ENCODE assay signal across 13 cellular contexts in genomic region chr11:123470862-123471261, GRCh38. TPM values are rescaled to one million over a fixed set of nuclear protein-coding genes. Genes with fewer than 3 reads are reported as not detected.
DNase-seq lines count a peak whose midpoint lies in the region; ATAC-seq and TF ChIP-seq lines count a peak whose summit lies in the region.
"Had no signal": no experiment of that assay in that cellular context is flagged by ENCODE, and none has a peak within 500 bp of the region (broad histone marks: within the 10 kb centered on the region; RNA-seq: fewer than 3 reads in every experiment).

No MANE protein-coding gene starts in this region.

- no peak for TF ChIP-seq EP300 in sigmoid colon (IDR thresholded peaks at IDR 0.05)

- peaks cover 22% of the 10 kb centered on the region for H3K4me1 ChIP-seq in ACC112 (ENCODE audit: control insufficient read depth, insufficient read depth, low read length, unreplicated experiment)
- peaks cover 13% of the 10 kb centered on the region for H3K4me1 ChIP-seq in IMR-90 (ENCODE audit: control insufficient read depth, insufficient read depth, low read length)
- H3K4me1 ChIP-seq in adrenal gland (replicated peaks in 1 of 2), result peaks cover 50 to 73% of the 10 kb centered on the region in 2 donors
- H3K4me1 ChIP-seq in sigmoid colon, result no peaks in the 10 kb centered on the region

- H3K79me2 ChIP-seq in ACC112 (ENCODE audit: control insufficient read depth, insufficient read depth, low read length, unreplicated experiment), result no peaks in the 10 kb centered on the region

- no peak overlapping the region for H4K8ac ChIP-seq in IMR-90 (ENCODE audit: low read depth in 2 of 2, low read length in 2 of 2)

- in situ Hi-C loops in IMR-90 (cut with MboI; ENCODE audit: low sequenced_read_pairs), result loop anchor here (10.0 kb wide), 1 partner anchor 366 kb away; no protein-coding TSS in a partner anchor

- no peak overlapping the region for H2BK5ac ChIP-seq in IMR-90 (ENCODE audit: low read depth, low read length, poor library complexity, severe bottlenecking)

- peaks cover 29 to 44% of the 10 kb centered on the region in 2 experiments for H3K79me1 ChIP-seq in IMR-90 (ENCODE audit: low read depth in 1 of 2, low read length in 2 of 2)

- peaks cover 12% of the 10 kb centered on the region for H3K9me1 ChIP-seq in IMR-90 (ENCODE audit: insufficient read depth, low read length)

- no peak overlapping the region for H3K56ac ChIP-seq in IMR-90 (ENCODE audit: extremely low read depth, insufficient read depth, low read length)

- H3K27ac ChIP-seq in ACC112 (ENCODE audit: low read depth, low read length) (no peak overlapping the region), IMR-90 (ENCODE audit: insufficient read depth, low read length) (no peak overlapping the region), adrenal gland (peak overlapping the region; percentile 53 to 86 (median 77)), sigmoid colon (no peak overlapping the region)

- H3K27me3 ChIP-seq in ACC112 (ENCODE audit: insufficient read depth, low read length) (no peaks in the 10 kb centered on the region), IMR-90 (ENCODE audit: control insufficient read depth, insufficient read depth, low read length) (no peaks in the 10 kb centered on the region), adrenal gland (no peaks in the 10 kb centered on the region), sigmoid colon (no peaks in the 10 kb centered on the region)

- WGBS in IMR-90 (ENCODE audit: extremely low coverage in 2 of 2, insufficient read length in 1 of 2), 2 experiments, result no CpG with 5 or more reads among the region's 4 CpGs
- WGBS in adrenal gland, 4 donors, result 40 to 70% (median 61%) methylated on average over 4 of the region's 4 CpGs
- 91 to 92% methylated on average over 4 of the region's 4 CpGs for WGBS in sigmoid colon, 2 donors

- ATAC-seq in IMR-90 (ENCODE audit: low read depth) (no peak), HG02938 (IDR thresholded peaks at IDR 0.05; ENCODE audit: unreplicated experiment) (no peak), HG02623 (IDR thresholded peaks at IDR 0.05; ENCODE audit: unreplicated experiment) (no peak)
- ATAC-seq: CD8-positive, alpha-beta T cell had no signal

- no peak overlapping the region for H2AK5ac ChIP-seq in IMR-90 (ENCODE audit: low read depth, low read length)

- TF ChIP-seq CTCF in IMR-90 (conservative IDR thresholded peaks at IDR 0.05; ENCODE audit: low read depth, low read length) (no peak), adrenal gland (IDR thresholded peaks at IDR 0.05) (no peak), sigmoid colon (IDR thresholded peaks at IDR 0.05) (no peak)

- H3K36me3 ChIP-seq in ACC112 (ENCODE audit: insufficient read depth, low read length), result no peaks in the 10 kb centered on the region
- H3K36me3 ChIP-seq in IMR-90 (ENCODE audit: control insufficient read depth, insufficient read depth, low read length), result no peaks in the 10 kb centered on the region
- H3K36me3 ChIP-seq in adrenal gland (replicated peaks in 1 of 2), result no peaks in the 10 kb centered on the region
- no peaks in the 10 kb centered on the region for H3K36me3 ChIP-seq in sigmoid colon

- dilution Hi-C loops in IMR-90 (cut with HindIII; ENCODE audit: low sequenced_read_pairs, unreplicated experiment), result no loop called here

- no TSS peak for BruUV-seq in IMR-90 (replicated peaks; lab: Mats Ljungman, UMichigan)

- H3K9me3 ChIP-seq in IMR-90 (ENCODE audit: control insufficient read depth, insufficient read depth, low read length), result no peaks in the 10 kb centered on the region
- no peaks in the 10 kb centered on the region for H3K9me3 ChIP-seq in adrenal gland (replicated peaks in 1 of 3)
- no peaks in the 10 kb centered on the region for H3K9me3 ChIP-seq in sigmoid colon

- H3K4ac ChIP-seq in IMR-90 (ENCODE audit: low read depth, low read length), result no peak overlapping the region

- no peak overlapping the region for H2AK9ac ChIP-seq in IMR-90 (replicated peaks; ENCODE audit: low read depth, low read length, poor library complexity)

- CTCF ChIA-PET in IMR-90 (lab: Yijun Ruan, JAX), result no interaction called here

- H4K91ac ChIP-seq in IMR-90 (ENCODE audit: insufficient read depth, low read depth, low read length), result no peak overlapping the region

- no peaks in the 10 kb centered on the region for H4K20me1 ChIP-seq in IMR-90 (ENCODE audit: insufficient read depth, low read length)

- peak overlapping the region; percentile 21 for H2AFZ ChIP-seq in ACC112 (ENCODE audit: low read length, unreplicated experiment)
- H2AFZ ChIP-seq in IMR-90 (replicated peaks; ENCODE audit: low read length, poor library complexity), result no peak overlapping the region

- no peak overlapping the region for H4K5ac ChIP-seq in IMR-90 (ENCODE audit: low read depth, low read length)

- no peak overlapping the region for H2BK120ac ChIP-seq in IMR-90 (ENCODE audit: low read depth, low read length)

- H2BK20ac ChIP-seq in IMR-90 (ENCODE audit: low read depth, low read length), result no peak overlapping the region

- DNase-seq in IMR-90 (no peak), adrenal gland (no peak), sigmoid colon (peak; percentile 1)
- no peak for DNase-seq in stimulated activated CD4-positive, alpha-beta T cell treated with anti-CD3 and anti-CD28 coated beads, Interleukin-1b, Interleukin-23, amount 100 ng/mL, for 48 hours
- DNase-seq: CD8-positive, alpha-beta T cell; COR-L47; DND-41; GF-D8; GOT3; H9 had no signal

- H3K23ac ChIP-seq in IMR-90 (ENCODE audit: low read depth, low read length), result no peak overlapping the region

- TF ChIP-seq POLR2A in IMR-90 (IDR thresholded peaks at IDR 0.05; ENCODE audit: low read depth, low read length) (no peak), adrenal gland (IDR thresholded peaks at IDR 0.05) (no peak), sigmoid colon (IDR thresholded peaks at IDR 0.05) (no peak)

- H3K9ac ChIP-seq in IMR-90 (ENCODE audit: low read depth, low read length), result no peak overlapping the region

- POLR2A ChIA-PET in IMR-90 (lab: Charles Lee; ENCODE audit: unreplicated experiment), result no interaction called here

- H2BK15ac ChIP-seq in IMR-90 (ENCODE audit: low read depth, low read length), result no peak overlapping the region

- H3K18ac ChIP-seq in IMR-90 (ENCODE audit: low read depth, low read length), result no peak overlapping the region

- no peak for TF ChIP-seq RAD21 in IMR-90 (IDR thresholded peaks at IDR 0.05; ENCODE audit: low read length)

- H3K4me3 ChIP-seq in ACC112 (ENCODE audit: low read depth, low read length) (no peak overlapping the region), IMR-90 (ENCODE audit: insufficient read depth, low read depth, low read length) (no peak overlapping the region), adrenal gland (no peak overlapping the region), sigmoid colon (no peak overlapping the region)

- H3K14ac ChIP-seq in IMR-90 (replicated peaks; ENCODE audit: low read depth, low read length), result no peak overlapping the region

- intact Hi-C loops in IMR-90 (cut with micrococcal nuclease) (loop anchor here (10.0 kb wide), 1 partner anchor 446 kb away; no protein-coding TSS in a partner anchor), adrenal gland (cut with DNase I) (no loop called here), sigmoid colon (cut with DNase I) (loop anchor here (10.0 kb wide), 2 partner anchors 66 to 366 kb away; no protein-coding TSS in a partner anchor)

- peak overlapping the region; percentile 20; the same call in 1 of the 2 replicates for H3K4me2 ChIP-seq in IMR-90 (ENCODE audit: low read depth, low read length)

TF ChIP-seq in IMR-90, 13 proteins besides CTCF, POLR2A, EP300 and RAD21:
- no peak for TF ChIP-seq MXI1 (IDR thresholded peaks at IDR 0.05; ENCODE audit: borderline replicate concordance, low read depth, low read length)
- no peak for TF ChIP-seq USF2 (IDR thresholded peaks at IDR 0.05; ENCODE audit: low read depth, low read length)
- TF ChIP-seq RFX5 (IDR thresholded peaks at IDR 0.05; ENCODE audit: low read depth, low read length), result no peak
- no peak for TF ChIP-seq CEBPB (IDR thresholded peaks at IDR 0.05; ENCODE audit: low read depth, low read length)
- TF ChIP-seq MAZ (IDR thresholded peaks at IDR 0.05; ENCODE audit: borderline replicate concordance, low read depth, low read length), result no peak
- TF ChIP-seq NFE2L2 (IDR thresholded peaks at IDR 0.05; ENCODE audit: low read depth, low read length), result no peak
- no peak for TF ChIP-seq CHD1 (IDR thresholded peaks at IDR 0.05; ENCODE audit: low read depth, low read length)
- no peak for TF ChIP-seq RCOR1 (IDR thresholded peaks at IDR 0.05; ENCODE audit: insufficient replicate concordance, low read length)
- TF ChIP-seq FOS (IDR thresholded peaks at IDR 0.05; ENCODE audit: low read depth, low read length), result no peak

RNA-seq across cellular contexts. Expression of gene GRAMD1B, which starts 40.8 kb away (rescaled TPM):
- 6.1 and 7.2 TPM in 2 replicates for total RNA-seq in IMR-90 (2012; rRNA removed)
- 7.1 and 9.2 TPM in 2 replicates for polyA plus RNA-seq in IMR-90 (2012; rRNA removed)
- 3.9 and 6.4 TPM in 2 replicates for polyA plus RNA-seq in IMR-90 (2012; cell fraction: cytosol; rRNA removed)
- 26.9 and 28.8 TPM in 2 replicates for polyA plus RNA-seq in IMR-90 (2012; cell fraction: nucleus; rRNA removed; ENCODE audit: low replicate concordance)
- 1,000 to 10,000 TPM in 1 of 8 donors, 100 to 1,000 TPM in 7; 178 to 1,898 (median 285) TPM for total RNA-seq in adrenal gland
- 100 to 1,000 TPM; 101 to 721 (median 114) TPM for polyA plus RNA-seq in adrenal gland
- 1 to 10 TPM; 2.3 to 5.0 (median 3.8) TPM for total RNA-seq in sigmoid colon
- polyA plus RNA-seq in sigmoid colon, result 1 to 10 TPM; 1.8 to 4.9 (median 3.5) TPM

Comparison
In these comparisons a context has a peak if more than half of its experiments do, and no peak if none do; other contexts are left out.
1. H3K27ac ChIP-seq: peak in adrenal gland (5 of 5); none in ACC112 (single experiment), IMR-90 (single experiment) and sigmoid colon (0 of 4).
2. RNA of gene GRAMD1B, which starts 40.8 kb away (total RNA-seq): 178 to 1,898 TPM in adrenal gland; 6.1 to 7.2 TPM in IMR-90 and 2.3 to 5.0 TPM in sigmoid colon; every median in the first group is over 10 times any median in the second.
3. intact Hi-C loops: an anchor here in IMR-90 (10.0 kb wide) and sigmoid colon (10.0 kb wide); none called in adrenal gland.